24 cellular contexts compared by ENCODE assay signal in the genomic region with DNA sequence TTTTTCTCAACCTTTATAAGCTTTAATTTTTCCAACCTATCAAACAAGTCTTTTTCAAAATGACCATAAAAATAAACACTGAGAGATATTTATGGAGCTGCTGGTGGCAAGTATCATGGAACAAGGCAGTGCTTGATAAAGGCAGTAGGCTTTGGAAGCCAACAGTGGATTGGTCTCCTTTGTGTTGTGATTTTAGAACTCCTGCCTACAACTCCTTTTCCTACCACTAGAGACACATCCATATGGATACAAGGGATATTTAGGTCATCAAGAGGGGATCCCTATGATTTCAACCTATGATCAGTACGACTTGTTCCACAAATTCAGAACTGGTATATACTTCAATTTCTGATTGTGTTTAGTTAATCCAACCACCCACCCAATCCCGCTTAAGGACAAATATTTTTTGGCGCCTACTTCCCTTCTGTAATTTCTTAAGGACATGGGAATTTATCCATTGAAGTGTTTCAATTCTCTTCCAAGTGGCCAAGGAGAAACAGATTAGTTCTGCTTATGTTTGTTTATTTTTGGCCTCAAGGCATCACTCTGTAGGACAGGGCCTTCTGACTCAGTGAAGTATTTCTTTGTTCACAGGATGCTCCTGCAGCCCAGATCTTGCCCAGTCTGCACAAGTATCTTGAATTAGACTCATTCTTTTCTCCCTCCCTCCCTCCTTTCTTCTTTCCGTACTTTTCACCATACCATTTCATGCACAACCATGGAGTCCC.
A peak's percentile ranks its signal among the peaks of the same experiment; 100 is the strongest.
DNase-seq lines count a peak whose midpoint lies in the region; ATAC-seq and TF ChIP-seq lines count a peak whose summit lies in the region.
"Had no signal": no experiment of that assay in that cellular context is flagged by ENCODE, and none has a peak within 500 bp of the region (broad histone marks: within the 10 kb centered on the region; RNA-seq: fewer than 3 reads in every experiment).

No MANE protein-coding gene starts in this region.

- TF ChIP-seq CTCF in choroid plexus epithelial cell (conservative IDR thresholded peaks at IDR 0.05; ENCODE audit: low read depth, low read length) = no peak
- TF ChIP-seq CTCF in kidney epithelial cell (IDR thresholded peaks at IDR 0.05; ENCODE audit: insufficient read depth, low read length, poor library complexity, severe bottlenecking) = peak; percentile 13
- TF ChIP-seq CTCF in sigmoid colon (IDR thresholded peaks at IDR 0.05) = no peak

- H3K4me1 ChIP-seq in sigmoid colon = peaks cover 0 to 1% (median under 1%) of the 10 kb centered on the region in 4 donors
- H3K4me1 ChIP-seq: HAP-1, left lung, upper lobe of right lung had no signal

- no peaks in the 10 kb centered on the region for H3K27me3 ChIP-seq in kidney epithelial cell (ENCODE audit: control insufficient read depth, insufficient read depth, low read length)
- H3K27me3 ChIP-seq in sigmoid colon = no peaks in the 10 kb centered on the region
- H3K27me3 ChIP-seq: upper lobe of right lung had no signal

- TF ChIP-seq POLR2A in sigmoid colon (IDR thresholded peaks at IDR 0.05) = no peak

- no peak for TF ChIP-seq EP300 in sigmoid colon (IDR thresholded peaks at IDR 0.05)

- no peaks in the 10 kb centered on the region for H3K36me3 ChIP-seq in kidney epithelial cell (ENCODE audit: control insufficient read depth, insufficient read depth, low read length)
- H3K36me3 ChIP-seq in sigmoid colon = no peaks in the 10 kb centered on the region
- H3K36me3 ChIP-seq: HAP-1, left lung, neutrophil, upper lobe of right lung had no signal

- H3K4me3 ChIP-seq in choroid plexus epithelial cell (ENCODE audit: low read depth, low read length) = no peak overlapping the region
- no peak overlapping the region for H3K4me3 ChIP-seq in kidney epithelial cell (ENCODE audit: low read depth, low read length)
- no peak overlapping the region for H3K4me3 ChIP-seq in sigmoid colon
- H3K4me3 ChIP-seq: HAP-1, left lung, PC-9, upper lobe of right lung had no signal

- intact Hi-C loops in sigmoid colon (cut with DNase I) = no loop called here

- 79 to 84% methylated on average over 4 of the region's 4 CpGs for WGBS in sigmoid colon, 2 donors

- no peaks in the 10 kb centered on the region for H3K9me3 ChIP-seq in sigmoid colon
- H3K9me3 ChIP-seq: HAP-1, left lung, neutrophil, SK-N-SH, upper lobe of right lung had no signal

- DNase-seq in COLO829 (ENCODE audit: low spot score) (peak; percentile 72), LHCN-M2 (ENCODE audit: low read depth) (peak; percentile 6), choroid plexus epithelial cell (ENCODE audit: low read depth) (peak; percentile 46), kidney epithelial cell (ENCODE audit: low read depth) (no peak), ecto neural progenitor cell (ENCODE audit: low spot score) (no peak), sigmoid colon (no peak)
- DNase-seq in activated CD4-positive, alpha-beta T cell treated with anti-CD3 and anti-CD28 coated beads for 4 hours = no peak
- DNase-seq: activated CD4-positive, CD25-positive, alpha-beta regulatory T cell treated with anti-CD3 and anti-CD28 coated beads, Interleukin-2, amount 50 U/mL, for 72 hours; amniotic stem cell; CD4-positive, alpha-beta T cell; DND-41; left lung; NCI-H1092; NCI-H2081 treated with DMSO at 0.1 percent for 48 hours; NCI-H526; PC-9; SK-N-SH; stimulated activated naive CD8-positive, alpha-beta T cell treated with anti-CD3 and anti-CD28 coated beads, Interleukin-15, amount 100 ng/mL, for 72 hours; T1000; upper lobe of right lung had no signal

- no peak for ATAC-seq in HG03045 (IDR thresholded peaks at IDR 0.05; ENCODE audit: unreplicated experiment)
- ATAC-seq: left lung; stimulated activated naive CD8-positive, alpha-beta T cell treated with anti-CD3 and anti-CD28 coated beads, Interleukin-15, amount 100 ng/mL, for 72 hours; upper lobe of right lung had no signal

- H3K27ac ChIP-seq in sigmoid colon = no peak overlapping the region
- H3K27ac ChIP-seq: KMS-11, left lung, neutrophil, PC-9, upper lobe of right lung had no signal

Comparison
In these comparisons a context has a peak if more than half of its experiments do, and no peak if none do; other contexts are left out.
1. DNase-seq: peak in COLO829 (single experiment), LHCN-M2 (single experiment) and choroid plexus epithelial cell (single experiment); none in kidney epithelial cell (single experiment), ecto neural progenitor cell (single experiment), sigmoid colon (single experiment) and activated CD4-positive, alpha-beta T cell treated with anti-CD3 and anti-CD28 coated beads for 4 hours (0 of 2).